ENCODE assay signal across 13 cellular contexts in genomic region chr20:49786226-49786625, GRCh38. TPM values are rescaled to one million over a fixed set of nuclear protein-coding genes. Genes with fewer than 3 reads are reported as not detected.
DNase-seq lines count a peak whose midpoint lies in the region; ATAC-seq and TF ChIP-seq lines count a peak whose summit lies in the region.
"Had no signal": no experiment of that assay in that cellular context is flagged by ENCODE, and none has a peak within 500 bp of the region (broad histone marks: within the 10 kb centered on the region; RNA-seq: fewer than 3 reads in every experiment).

No MANE protein-coding gene starts in this region.

- H3K36me3 Mint-ChIP-seq in neural progenitor cell: no peaks in the 10 kb centered on the region

- WGBS in gastroesophageal sphincter (ENCODE audit: low coverage in 1 of 2), 2 donors: 64 to 79% methylated on average over 4 to 6 of the region's 11 CpGs
- WGBS in adrenal gland, 4 donors: 67 to 81% (median 77%) methylated on average over 9 to 11 of the region's 11 CpGs

- H3K4me2 ChIP-seq in neural progenitor cell: no peak overlapping the region

- H3K27me3 ChIP-seq in neural progenitor cell (no peaks in the 10 kb centered on the region), gastroesophageal sphincter (no peaks in the 10 kb centered on the region), adrenal gland (no peaks in the 10 kb centered on the region)

- no peak overlapping the region for H3K9ac ChIP-seq in neural progenitor cell

- no peak overlapping the region for H3K27ac Mint-ChIP-seq in neural progenitor cell

- H3K9me3 ChIP-seq in neural progenitor cell (ENCODE audit: low read depth) (no peaks in the 10 kb centered on the region), gastroesophageal sphincter (no peaks in the 10 kb centered on the region), adrenal gland (replicated peaks in 1 of 3) (no peaks in the 10 kb centered on the region)

- no peaks in the 10 kb centered on the region for H3K9me3 Mint-ChIP-seq in neural progenitor cell

- H3K4me3 ChIP-seq in neural progenitor cell: no peak overlapping the region
- no peak overlapping the region for H3K4me3 ChIP-seq in gastroesophageal sphincter
- H3K4me3 ChIP-seq in adrenal gland: no peak overlapping the region

- H3K36me3 ChIP-seq in neural progenitor cell: no peaks in the 10 kb centered on the region
- no peaks in the 10 kb centered on the region for H3K36me3 ChIP-seq in gastroesophageal sphincter
- H3K36me3 ChIP-seq in adrenal gland (replicated peaks in 1 of 2): no peaks in the 10 kb centered on the region

- H3K79me2 ChIP-seq in neural progenitor cell (ENCODE audit: low read depth): no peaks in the 10 kb centered on the region

- H3K4me1 ChIP-seq in neural progenitor cell: no peaks in the 10 kb centered on the region
- H3K4me1 ChIP-seq in gastroesophageal sphincter: no peaks in the 10 kb centered on the region
- H3K4me1 ChIP-seq in adrenal gland (replicated peaks in 1 of 2): peaks cover 26 to 29% of the 10 kb centered on the region in 2 donors

- H3K27me3 Mint-ChIP-seq in neural progenitor cell (ENCODE audit: insufficient read depth, low read depth): peaks cover 5% of the 10 kb centered on the region

- no peak overlapping the region for H3K27ac ChIP-seq in neural progenitor cell
- H3K27ac ChIP-seq in gastroesophageal sphincter: no peak overlapping the region
- H3K27ac ChIP-seq in adrenal gland: peak overlapping the region in 1 of 5 donors; percentile 13

- peak; percentile 21 for ATAC-seq in GM18868 (IDR thresholded peaks at IDR 0.05; ENCODE audit: unreplicated experiment)
- ATAC-seq in GM21619 (IDR thresholded peaks at IDR 0.05; ENCODE audit: unreplicated experiment): peak; percentile 27
- peak; percentile 25 for ATAC-seq in HG03521 (IDR thresholded peaks at IDR 0.05; ENCODE audit: unreplicated experiment)
- no peak for ATAC-seq in gastroesophageal sphincter
- ATAC-seq in HG03442 (IDR thresholded peaks at IDR 0.05; ENCODE audit: unreplicated experiment): no peak

- intact Hi-C loops in adrenal gland (cut with DNase I): no loop called here

- no peaks in the 10 kb centered on the region for H3F3A ChIP-seq in neural progenitor cell (ENCODE audit: low read depth)

- H3K4me1 Mint-ChIP-seq in neural progenitor cell: peaks cover 7% of the 10 kb centered on the region

- H3K4me3 Mint-ChIP-seq in neural progenitor cell: no peak overlapping the region

- H4K20me1 ChIP-seq in neural progenitor cell (ENCODE audit: low read depth): no peaks in the 10 kb centered on the region

- TF ChIP-seq CTCF in neural progenitor cell (IDR thresholded peaks at IDR 0.05): no peak
- no peak for TF ChIP-seq CTCF in gastroesophageal sphincter (IDR thresholded peaks at IDR 0.05)
- no peak for TF ChIP-seq CTCF in adrenal gland (IDR thresholded peaks at IDR 0.05)

- no peak for TF ChIP-seq EP300 in gastroesophageal sphincter (IDR thresholded peaks at IDR 0.05)

- TF ChIP-seq POLR2A in gastroesophageal sphincter (IDR thresholded peaks at IDR 0.05) (no peak), adrenal gland (IDR thresholded peaks at IDR 0.05) (no peak)

- H2AFZ ChIP-seq in neural progenitor cell (replicated peaks): peak overlapping the region; percentile 40

- DNase-seq in neural progenitor cell (ENCODE audit: low spot score) (no peak), AML-193 (lab: John Stamatoyannopoulos, UW) (no peak), adrenal gland (no peak)
- DNase-seq: activated naive CD4-positive, alpha-beta T cell treated with anti-CD3 and anti-CD28 coated beads, Interleukin-2, amount 50 U/mL, for 16 hours; cerebellar nuclear complex; NCI-H187; NCI-H82; SW 1271 had no signal

RNA-seq across cellular contexts. Expression of gene SLC9A8, which starts 26.4 kb away (rescaled TPM):
- total RNA-seq in neural progenitor cell (ENCODE audit: low replicate concordance): 4.1 and 6.3 TPM in 2 replicates
- 1 to 10 TPM; 4.7 to 9.3 (median 7.5) TPM for total RNA-seq in gastroesophageal sphincter
- 10 to 100 TPM; 12.4 to 23.3 (median 18.1) TPM for total RNA-seq in adrenal gland
- polyA plus RNA-seq in adrenal gland: 10 to 100 TPM; 15.5 to 19.1 (median 17.0) TPM

Comparison
In these comparisons a context has a peak if more than half of its experiments do, and no peak if none do; other contexts are left out.
1. ATAC-seq: peak in GM18868 (single experiment), GM21619 (single experiment) and HG03521 (single experiment); none in gastroesophageal sphincter (single experiment) and HG03442 (single experiment).